In the genomic region with DNA sequence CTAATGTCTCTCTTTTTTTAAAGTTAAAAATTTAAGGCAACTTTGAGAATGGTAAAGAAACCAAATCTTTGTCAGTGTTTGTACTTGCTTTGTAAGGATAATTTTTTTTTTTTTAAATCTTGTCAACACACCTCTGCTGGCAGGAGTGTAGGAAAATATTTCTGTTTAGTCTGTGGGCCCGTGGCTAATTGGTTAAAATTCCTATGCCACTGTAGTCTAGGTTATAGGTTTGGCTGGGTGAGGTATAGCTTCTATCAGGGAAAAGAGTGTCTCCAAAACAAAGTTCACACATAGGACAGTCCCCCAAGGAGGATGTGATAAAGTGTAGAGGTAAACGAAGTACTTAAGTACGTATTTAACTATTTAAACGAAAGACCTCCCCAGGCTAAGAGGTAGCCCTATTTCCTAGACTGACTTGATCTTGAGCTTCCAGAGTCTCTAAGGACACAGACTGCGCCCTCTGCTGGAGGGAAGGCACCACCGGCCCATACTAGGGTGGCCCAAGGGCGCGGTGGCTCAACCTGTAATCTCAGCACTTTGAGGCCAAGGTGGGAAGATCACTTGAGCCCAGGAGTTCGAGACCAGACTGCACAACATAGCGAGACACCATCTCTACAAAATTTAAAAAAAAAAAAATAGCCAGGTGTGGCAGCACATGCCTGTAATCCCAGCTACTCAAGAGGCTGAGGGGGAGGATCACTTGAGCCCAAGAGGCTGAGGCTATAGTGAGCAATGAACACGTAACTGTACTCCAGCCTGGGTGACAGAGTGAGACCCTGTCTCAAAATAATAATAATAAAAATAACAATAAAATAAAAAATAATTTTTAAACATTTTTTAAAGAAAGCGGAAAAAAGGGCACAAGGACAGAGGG, we compare ENCODE assay signal across 9 cellular contexts. TPM values are rescaled to one million over a fixed set of nuclear protein-coding genes. Genes with fewer than 3 reads are reported as not detected.
DNase-seq lines count a peak whose midpoint lies in the region; ATAC-seq and TF ChIP-seq lines count a peak whose summit lies in the region.
"Had no signal": no experiment of that assay in that cellular context is flagged by ENCODE, and none has a peak within 500 bp of the region (broad histone marks: within the 10 kb centered on the region; RNA-seq: fewer than 3 reads in every experiment).

No MANE protein-coding gene starts in this region.

- no peaks in the 10 kb centered on the region for H3K27me3 Mint-ChIP-seq in type B pancreatic cell

- H3K9me3 Mint-ChIP-seq in type B pancreatic cell: no peaks in the 10 kb centered on the region

- peak; percentile 63 to 82 (median 77) for DNase-seq in NCI-H1417 (lab: John Stamatoyannopoulos, UW)
- DNase-seq in NCI-H1417 treated with DMSO at 0.1 percent for 48 hours (lab: John Stamatoyannopoulos, UW): no peak
- peak; percentile 76 for DNase-seq in M059J (ENCODE audit: low read depth)
- DNase-seq in activated naive CD4-positive, alpha-beta T cell (lab: John Stamatoyannopoulos, UW): peak; percentile 44 to 69 (median 59)
- DNase-seq in globus pallidus (ENCODE audit: low spot score): peak; percentile 86
- peak; percentile 90 for DNase-seq in pons (ENCODE audit: low spot score)
- peak; percentile 83 for DNase-seq in type B pancreatic cell (ENCODE audit: extremely low spot score, unreplicated experiment)

- H3K36me3 Mint-ChIP-seq in type B pancreatic cell: no peaks in the 10 kb centered on the region

- ATAC-seq in SK-N-SH treated with all-trans-retinoic acid at 6 μM for 48 hours: peak; percentile 70

- peak; percentile 97 for TF ChIP-seq CTCF in type B pancreatic cell (conservative IDR thresholded peaks at IDR 0.05)

- peak overlapping the region; percentile 78 for H3K4me3 Mint-ChIP-seq in type B pancreatic cell

- peak overlapping the region; percentile 95 for H3K27ac Mint-ChIP-seq in type B pancreatic cell

- peaks cover 25% of the 10 kb centered on the region for H3K4me1 Mint-ChIP-seq in type B pancreatic cell (ENCODE audit: unreplicated experiment)

TF ChIP-seq in SK-N-SH treated with all-trans-retinoic acid at 6 μM for 48 hours, 23 proteins besides CTCF, POLR2A, EP300 and RAD21:
- no peak for TF ChIP-seq BACH2 (CRISPR knock-in tag; IDR thresholded peaks at IDR 0.05; ENCODE audit: borderline replicate concordance)
- TF ChIP-seq ZFP30 (CRISPR knock-in tag; IDR thresholded peaks at IDR 0.05): no peak
- TF ChIP-seq ZNF70 (CRISPR knock-in tag; IDR thresholded peaks at IDR 0.05): no peak
- TF ChIP-seq, protein P1, sequence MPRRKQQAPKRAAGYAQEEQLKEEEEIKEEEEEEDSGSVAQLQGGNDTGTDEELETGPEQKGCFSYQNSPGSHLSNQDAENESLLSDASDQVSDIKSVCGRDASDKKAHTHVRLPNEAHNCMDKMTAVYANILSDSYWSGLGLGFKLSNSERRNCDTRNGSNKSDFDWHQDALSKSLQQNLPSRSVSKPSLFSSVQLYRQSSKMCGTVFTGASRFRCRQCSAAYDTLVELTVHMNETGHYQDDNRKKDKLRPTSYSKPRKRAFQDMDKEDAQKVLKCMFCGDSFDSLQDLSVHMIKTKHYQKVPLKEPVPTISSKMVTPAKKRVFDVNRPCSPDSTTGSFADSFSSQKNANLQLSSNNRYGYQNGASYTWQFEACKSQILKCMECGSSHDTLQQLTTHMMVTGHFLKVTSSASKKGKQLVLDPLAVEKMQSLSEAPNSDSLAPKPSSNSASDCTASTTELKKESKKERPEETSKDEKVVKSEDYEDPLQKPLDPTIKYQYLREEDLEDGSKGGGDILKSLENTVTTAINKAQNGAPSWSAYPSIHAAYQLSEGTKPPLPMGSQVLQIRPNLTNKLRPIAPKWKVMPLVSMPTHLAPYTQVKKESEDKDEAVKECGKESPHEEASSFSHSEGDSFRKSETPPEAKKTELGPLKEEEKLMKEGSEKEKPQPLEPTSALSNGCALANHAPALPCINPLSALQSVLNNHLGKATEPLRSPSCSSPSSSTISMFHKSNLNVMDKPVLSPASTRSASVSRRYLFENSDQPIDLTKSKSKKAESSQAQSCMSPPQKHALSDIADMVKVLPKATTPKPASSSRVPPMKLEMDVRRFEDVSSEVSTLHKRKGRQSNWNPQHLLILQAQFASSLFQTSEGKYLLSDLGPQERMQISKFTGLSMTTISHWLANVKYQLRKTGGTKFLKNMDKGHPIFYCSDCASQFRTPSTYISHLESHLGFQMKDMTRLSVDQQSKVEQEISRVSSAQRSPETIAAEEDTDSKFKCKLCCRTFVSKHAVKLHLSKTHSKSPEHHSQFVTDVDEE (CRISPR knock-in tag; IDR thresholded peaks at IDR 0.05): no peak
- TF ChIP-seq GLIS3 (CRISPR knock-in tag; IDR thresholded peaks at IDR 0.05): no peak
- no peak for TF ChIP-seq ESRRG (CRISPR knock-in tag; IDR thresholded peaks at IDR 0.05)
- TF ChIP-seq CSDC2 (CRISPR knock-in tag; IDR thresholded peaks at IDR 0.05): no peak
- TF ChIP-seq RARB (CRISPR knock-in tag; IDR thresholded peaks at IDR 0.05): no peak
- no peak for TF ChIP-seq PPARA (CRISPR knock-in tag; IDR thresholded peaks at IDR 0.05; ENCODE audit: borderline replicate concordance)

RNA-seq across cellular contexts. Expression of a gene that starts 8.9 kb away (rescaled TPM):
- total RNA-seq in M059J (2014; rRNA removed; shearing (Covaris generic)): not detected in 2 replicates
- not detected in 2 replicates for total RNA-seq in type B pancreatic cell (ENCODE audit: low replicate concordance)
- total RNA-seq: urinary bladder had no signal
